In genomic region chr3:31461441-31461840, GRCh38 we compare ENCODE assay signal across 13 cellular contexts.
DNase-seq lines count a peak whose midpoint lies in the region; ATAC-seq and TF ChIP-seq lines count a peak whose summit lies in the region.
"Had no signal": no experiment of that assay in that cellular context is flagged by ENCODE, and none has a peak within 500 bp of the region (broad histone marks: within the 10 kb centered on the region; RNA-seq: fewer than 3 reads in every experiment).

No MANE protein-coding gene starts in this region.

- H3K27me3 ChIP-seq in SU-DHL-6 (ENCODE audit: low read length) (no peaks in the 10 kb centered on the region), right cardiac atrium (ENCODE audit: control insufficient read depth, insufficient read depth) (no peaks in the 10 kb centered on the region)
- H3K27me3 ChIP-seq: neural progenitor cell, uterus had no signal

- H3K4me2 ChIP-seq in SU-DHL-6 (ENCODE audit: low read depth, low read length, poor library complexity, severe bottlenecking) = peak overlapping the region; percentile 37
- H3K4me2 ChIP-seq: neural progenitor cell had no signal

- no peaks in the 10 kb centered on the region for H3K79me2 ChIP-seq in SU-DHL-6 (ENCODE audit: insufficient read depth, low read length)

- no peak overlapping the region for H3K27ac ChIP-seq in SU-DHL-6 (ENCODE audit: low read depth, low read length)
- no peak overlapping the region for H3K27ac ChIP-seq in right cardiac atrium (ENCODE audit: low read length)
- H3K27ac ChIP-seq: neural progenitor cell, uterus had no signal

- intact Hi-C loops in natural killer cell (cut with micrococcal nuclease) (loop anchor here (5.0 kb wide), 1 partner anchor 41 kb away; no protein-coding TSS in a partner anchor), right cardiac atrium (cut with DNase I) (no loop called here)

- H3K27ac Mint-ChIP-seq in natural killer cell = peak overlapping the region; percentile 52 to 75
- H3K27ac Mint-ChIP-seq in natural killer cell treated with Interleukin-12 subunit alpha and Interleukin-12 subunit beta and Interleukin-15 and Interleukin-18, amount 100 ng/mL, for 72 hours = no peak overlapping the region
- H3K27ac Mint-ChIP-seq in immature natural killer cell = peak overlapping the region in 4 of 6 donors; percentile 44 to 89 (median 84)
- peak overlapping the region; percentile 52 for H3K27ac Mint-ChIP-seq in stimulated activated naive B cell treated with anti-CD40 and anti-IgM and Interleukin-4, amounts not matched to agents 10 μg/mL and 1 μg/mL and 100 μg/mL, for 72 hours
- H3K27ac Mint-ChIP-seq: neural progenitor cell had no signal

- H4K20me1 ChIP-seq in SU-DHL-6 (ENCODE audit: low read depth, low read length) = no peaks in the 10 kb centered on the region

- H3K9me2 ChIP-seq in SU-DHL-6 (replicated peaks; ENCODE audit: insufficient read depth, low read length) = no peaks in the 10 kb centered on the region

- TF ChIP-seq CTCF in natural killer cell (IDR thresholded peaks at IDR 0.05) = no peak
- no peak for TF ChIP-seq CTCF in SU-DHL-6 (IDR thresholded peaks at IDR 0.05; ENCODE audit: insufficient read depth, low read length, poor library complexity, severe bottlenecking)

- H3K9me3 ChIP-seq in SU-DHL-6 (ENCODE audit: insufficient read depth, low read length) (no peaks in the 10 kb centered on the region), right cardiac atrium (ENCODE audit: control insufficient read depth, low read length) (no peaks in the 10 kb centered on the region)
- H3K9me3 ChIP-seq: HAP-1, uterus had no signal

- peak overlapping the region; percentile 52 for H2AFZ ChIP-seq in SU-DHL-6 (ENCODE audit: low read depth, low read length, severe bottlenecking)

- H3K27me3 Mint-ChIP-seq in natural killer cell (ENCODE audit: low read depth in 2 of 2) (peaks cover 0 to 3% of the 10 kb centered on the region in 2 donors), immature natural killer cell (ENCODE audit: low read depth in 3 of 3) (peaks cover 0 to 3% (median 1%) of the 10 kb centered on the region in 3 donors)
- peaks cover 0 to 7% of the 10 kb centered on the region in 2 donors for H3K27me3 Mint-ChIP-seq in natural killer cell treated with Interleukin-12 subunit alpha and Interleukin-12 subunit beta and Interleukin-15 and Interleukin-18, amount 100 ng/mL, for 72 hours
- H3K27me3 Mint-ChIP-seq in stimulated activated naive B cell treated with anti-CD40 and anti-IgM and Interleukin-4, amounts not matched to agents 10 μg/mL and 1 μg/mL and 100 μg/mL, for 72 hours = no peaks in the 10 kb centered on the region

- H3K9me3 Mint-ChIP-seq in natural killer cell (no peaks in the 10 kb centered on the region), immature natural killer cell (peaks cover 0 to 2% (median under 1%) of the 10 kb centered on the region in 6 donors)
- no peaks in the 10 kb centered on the region for H3K9me3 Mint-ChIP-seq in natural killer cell treated with Interleukin-12 subunit alpha and Interleukin-12 subunit beta and Interleukin-15 and Interleukin-18, amount 100 ng/mL, for 72 hours
- peaks cover 0 to 3% of the 10 kb centered on the region in 2 donors for H3K9me3 Mint-ChIP-seq in stimulated activated naive B cell treated with anti-CD40 and anti-IgM and Interleukin-4, amounts not matched to agents 10 μg/mL and 1 μg/mL and 100 μg/mL, for 72 hours

- H3K9ac ChIP-seq in SU-DHL-6 (ENCODE audit: low read length) = no peak overlapping the region
- H3K9ac ChIP-seq: neural progenitor cell had no signal

- H3K4me3 Mint-ChIP-seq in natural killer cell (peak overlapping the region; percentile 42), immature natural killer cell (peak overlapping the region in 4 of 5 donors; percentile 70 to 73 (median 70))
- no peak overlapping the region for H3K4me3 Mint-ChIP-seq in natural killer cell treated with Interleukin-12 subunit alpha and Interleukin-12 subunit beta and Interleukin-15 and Interleukin-18, amount 100 ng/mL, for 72 hours
- no peak overlapping the region for H3K4me3 Mint-ChIP-seq in stimulated activated naive B cell treated with anti-CD40 and anti-IgM and Interleukin-4, amounts not matched to agents 10 μg/mL and 1 μg/mL and 100 μg/mL, for 72 hours
- H3K4me3 Mint-ChIP-seq: neural progenitor cell had no signal

- no peaks in the 10 kb centered on the region for H3F3A ChIP-seq in SU-DHL-6 (ENCODE audit: insufficient read depth)

- DNase-seq in natural killer cell (no peak), immature natural killer cell (no peak), right cardiac atrium (no peak)
- no peak for DNase-seq in natural killer cell treated with Interleukin-12 subunit alpha and Interleukin-12 subunit beta and Interleukin-15 and Interleukin-18, amount 100 ng/mL, for 72 hours (ENCODE audit: low spot score)
- no peak for DNase-seq in stimulated activated naive B cell treated with anti-CD40 and anti-IgM and Interleukin-4, amounts not matched to agents 10 μg/mL and 1 μg/mL and 100 μg/mL, for 72 hours
- DNase-seq: hippocampal formation, NCI-H510A, uterus had no signal

- no peaks in the 10 kb centered on the region for H3K36me3 Mint-ChIP-seq in natural killer cell
- no peaks in the 10 kb centered on the region for H3K36me3 Mint-ChIP-seq in natural killer cell treated with Interleukin-12 subunit alpha and Interleukin-12 subunit beta and Interleukin-15 and Interleukin-18, amount 100 ng/mL, for 72 hours
- H3K36me3 Mint-ChIP-seq in immature natural killer cell = no peaks in the 10 kb centered on the region
- H3K36me3 Mint-ChIP-seq in stimulated activated naive B cell treated with anti-CD40 and anti-IgM and Interleukin-4, amounts not matched to agents 10 μg/mL and 1 μg/mL and 100 μg/mL, for 72 hours = no peaks in the 10 kb centered on the region
- H3K36me3 Mint-ChIP-seq: neural progenitor cell had no signal

- no peak for ATAC-seq in natural killer cell
- ATAC-seq in natural killer cell treated with Interleukin-12 subunit alpha and Interleukin-12 subunit beta and Interleukin-15 and Interleukin-18, amount 100 ng/mL, for 72 hours = no peak
- peak in 1 of 2 donors; percentile 3 for ATAC-seq in stimulated activated naive B cell treated with anti-CD40 and anti-IgM and Interleukin-4, amounts not matched to agents 10 μg/mL and 1 μg/mL and 100 μg/mL, for 72 hours (replicated peaks)
- no peak for ATAC-seq in GM21526 (IDR thresholded peaks at IDR 0.05; ENCODE audit: low FRiP score, unreplicated experiment)
- no peak for ATAC-seq in GM21529 (IDR thresholded peaks at IDR 0.05; ENCODE audit: unreplicated experiment)
- ATAC-seq in right cardiac atrium = no peak

- no peaks in the 10 kb centered on the region for H3K4me1 ChIP-seq in right cardiac atrium (ENCODE audit: control insufficient read depth, insufficient read depth, low read length)
- H3K4me1 ChIP-seq: neural progenitor cell, uterus had no signal

- H3K4me3 ChIP-seq in SU-DHL-6 (ENCODE audit: insufficient read depth, low read length, poor library complexity, severe bottlenecking) (no peak overlapping the region), right cardiac atrium (ENCODE audit: low read length) (no peak overlapping the region)
- H3K4me3 ChIP-seq: HAP-1, neural progenitor cell, uterus had no signal

- 97% methylated on average over 2 of the region's 2 CpGs for WGBS in right cardiac atrium

- no peaks in the 10 kb centered on the region for H3K36me3 ChIP-seq in SU-DHL-6 (ENCODE audit: low read length)
- H3K36me3 ChIP-seq: HAP-1, neural progenitor cell, uterus had no signal

- H3K4me1 Mint-ChIP-seq in natural killer cell (peaks cover 29 to 32% of the 10 kb centered on the region in 2 donors), immature natural killer cell (peaks cover 31 to 45% of the 10 kb centered on the region in 2 donors)
- peaks cover 18 to 21% of the 10 kb centered on the region in 2 donors for H3K4me1 Mint-ChIP-seq in natural killer cell treated with Interleukin-12 subunit alpha and Interleukin-12 subunit beta and Interleukin-15 and Interleukin-18, amount 100 ng/mL, for 72 hours (ENCODE audit: low read depth in 2 of 2)
- peaks cover 12 to 24% of the 10 kb centered on the region in 2 donors for H3K4me1 Mint-ChIP-seq in stimulated activated naive B cell treated with anti-CD40 and anti-IgM and Interleukin-4, amounts not matched to agents 10 μg/mL and 1 μg/mL and 100 μg/mL, for 72 hours
- H3K4me1 Mint-ChIP-seq: neural progenitor cell had no signal

Comparison
In these comparisons a context has a peak if more than half of its experiments do, and no peak if none do; other contexts are left out.
1. H3K27ac Mint-ChIP-seq: peak in natural killer cell (2 of 2), immature natural killer cell (4 of 6) and stimulated activated naive B cell treated with anti-CD40 and anti-IgM and Interleukin-4, amounts not matched to agents 10 μg/mL and 1 μg/mL and 100 μg/mL, for 72 hours (single experiment); none in natural killer cell treated with Interleukin-12 subunit alpha and Interleukin-12 subunit beta and Interleukin-15 and Interleukin-18, amount 100 ng/mL, for 72 hours (0 of 2).
2. H3K4me3 Mint-ChIP-seq: peak in natural killer cell (single experiment) and immature natural killer cell (4 of 5); none in natural killer cell treated with Interleukin-12 subunit alpha and Interleukin-12 subunit beta and Interleukin-15 and Interleukin-18, amount 100 ng/mL, for 72 hours (single experiment) and stimulated activated naive B cell treated with anti-CD40 and anti-IgM and Interleukin-4, amounts not matched to agents 10 μg/mL and 1 μg/mL and 100 μg/mL, for 72 hours (0 of 2).